ENCODE assay signal across 6 cellular contexts in genomic region chr3:51279448-51279847, GRCh38.
"Had no signal": no experiment of that assay in that cellular context is flagged by ENCODE, and none has a peak within 500 bp of the region (broad histone marks: within the 10 kb centered on the region; RNA-seq: fewer than 3 reads in every experiment).

No MANE protein-coding gene starts in this region.

- DNase-seq: IMR-90, KBM-7, KG1 had no signal

- ATAC-seq: K562 had no signal

- FAIRE-seq: HTR-8/SVneo, K562 had no signal

- H3K27ac ChIP-seq: HL-60 had no signal

- H3K4me3 ChIP-seq: K562 had no signal
